ENCODE assay signal across 28 cellular contexts in the genomic region with DNA sequence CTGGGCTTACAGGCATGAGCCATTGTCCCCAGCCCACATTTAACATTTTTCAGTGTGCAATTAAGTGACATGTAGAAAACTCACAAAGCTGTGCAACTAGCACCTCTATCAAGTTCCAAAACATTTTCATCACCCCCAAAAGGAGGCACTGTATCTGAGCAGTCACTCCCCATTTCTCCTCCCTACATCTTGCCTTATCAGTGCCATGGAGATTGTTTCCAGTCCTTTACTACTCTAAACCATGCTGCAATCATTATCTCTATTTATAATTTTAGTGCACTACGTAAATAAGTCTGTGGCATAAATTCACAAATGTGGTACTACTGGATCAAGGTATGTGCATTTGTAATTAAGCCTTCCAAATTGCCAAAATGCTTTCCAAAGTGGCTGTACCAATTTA.
"Had no signal": no experiment of that assay in that cellular context is flagged by ENCODE, and none has a peak within 500 bp of the region (broad histone marks: within the 10 kb centered on the region; RNA-seq: fewer than 3 reads in every experiment).

No MANE protein-coding gene starts in this region.

- ATAC-seq: activated CD8-positive, alpha-beta memory T cell treated with anti-CD3 and anti-CD28 coated beads, Interleukin-2, amount 10 ng/mL, durations not matched to agents 7 days and 5 days; activated CD8-positive, alpha-beta T cell treated with anti-CD3 and anti-CD28 coated beads, Interleukin-2, amount 10 ng/mL, durations not matched to agents 7 days and 5 days; activated naive CD4-positive, alpha-beta T cell treated with anti-CD3 and anti-CD28 coated beads, Interleukin-2, amount 50 U/mL, for 72 hours; activated T-cell treated with anti-CD3 and anti-CD28 coated beads, Interleukin-2, amount 50 U/mL, for 4 hours; gastroesophageal sphincter; T-helper 17 cell; WTC11 had no signal

- DNase-seq: activated CD4-positive, alpha-beta memory T cell treated with anti-CD3 and anti-CD28 coated beads for 36 hours; activated CD4-positive, alpha-beta T cell treated with anti-CD3 and anti-CD28 coated beads for 1 hour; activated CD4-positive, alpha-beta T cell treated with anti-CD3 and anti-CD28 coated beads for 4 hours; activated CD8-positive, alpha-beta memory T cell treated with anti-CD3 and anti-CD28 coated beads, Interleukin-2, amount 10 ng/mL, durations not matched to agents 7 days and 5 days; activated CD8-positive, alpha-beta memory T cell treated with anti-CD3 and anti-CD28 coated beads, Interleukin-2, amount 50 U/mL, for 4 hours; activated CD8-positive, alpha-beta T cell treated with anti-CD3 and anti-CD28 coated beads, Interleukin-2, amount 10 ng/mL, durations not matched to agents 7 days and 5 days; activated gamma-delta T cell; activated naive CD4-positive, alpha-beta T cell; activated naive CD4-positive, alpha-beta T cell treated with anti-CD3 and anti-CD28 coated beads, Interleukin-2, amount 10 ng/mL, durations not matched to agents 7 days and 5 days; activated naive CD8-positive, alpha-beta T cell treated with anti-CD3 and anti-CD28 coated beads, Interleukin-2, amount 10 ng/mL, durations not matched to agents 7 days and 5 days; activated T-cell treated with anti-CD3 and anti-CD28 coated beads, Interleukin-2, amount 50 U/mL, for 4 hours; central memory CD4-positive, alpha-beta T cell; cerebellar nuclear complex; colonic mucosa; effector CD8-positive, alpha-beta T cell; esophagus squamous epithelium; foreskin melanocyte; T-helper 1 cell; T-helper 17 cell had no signal

- H3K4me3 Mint-ChIP-seq: activated CD4-positive, alpha-beta memory T cell treated with anti-CD3 and anti-CD28 coated beads for 36 hours; activated CD8-positive, alpha-beta memory T cell treated with anti-CD3 and anti-CD28 coated beads, Interleukin-2, amount 10 ng/mL, durations not matched to agents 7 days and 5 days; activated CD8-positive, alpha-beta T cell treated with anti-CD3 and anti-CD28 coated beads, Interleukin-2, amount 10 ng/mL, durations not matched to agents 7 days and 5 days; activated naive CD4-positive, alpha-beta T cell treated with anti-CD3 and anti-CD28 coated beads, Interleukin-2, amount 10 ng/mL, durations not matched to agents 7 days and 5 days; activated naive CD8-positive, alpha-beta T cell treated with anti-CD3 and anti-CD28 coated beads, Interleukin-2, amount 10 ng/mL, durations not matched to agents 7 days and 5 days; activated T-cell treated with anti-CD3 and anti-CD28 coated beads, Interleukin-2, amount 50 U/mL, for 4 hours; brain; T-helper 17 cell; T-helper 2 cell treated with Interferon-gamma antibody and Interleukin-4, amounts not matched to agents 5 μg/mL and 100 μg/mL, for 36 hours; WTC11 had no signal

- H3K36me3 ChIP-seq: colonic mucosa had no signal

- H3K9me3 ChIP-seq: ascending aorta, breast epithelium, colonic mucosa, esophagus squamous epithelium, gastroesophageal sphincter had no signal

- H3K27me3 Mint-ChIP-seq: activated CD4-positive, alpha-beta memory T cell treated with anti-CD3 and anti-CD28 coated beads for 36 hours; activated CD8-positive, alpha-beta memory T cell treated with anti-CD3 and anti-CD28 coated beads, Interleukin-2, amount 10 ng/mL, durations not matched to agents 7 days and 5 days; activated naive CD4-positive, alpha-beta T cell treated with anti-CD3 and anti-CD28 coated beads, Interleukin-2, amount 10 ng/mL, durations not matched to agents 7 days and 5 days; activated naive CD8-positive, alpha-beta T cell treated with anti-CD3 and anti-CD28 coated beads, Interleukin-2, amount 10 ng/mL, durations not matched to agents 7 days and 5 days; brain; T-helper 17 cell had no signal

- H3K9me3 Mint-ChIP-seq: activated CD4-positive, alpha-beta memory T cell treated with anti-CD3 and anti-CD28 coated beads for 36 hours; activated naive CD4-positive, alpha-beta T cell treated with anti-CD3 and anti-CD28 coated beads, Interleukin-2, amount 10 ng/mL, durations not matched to agents 7 days and 5 days; activated naive CD4-positive, alpha-beta T cell treated with anti-CD3 and anti-CD28 coated beads, Interleukin-2, amount 50 U/mL, for 72 hours; activated naive CD8-positive, alpha-beta T cell treated with anti-CD3 and anti-CD28 coated beads, Interleukin-2, amount 10 ng/mL, durations not matched to agents 7 days and 5 days; activated T-cell treated with anti-CD3 and anti-CD28 coated beads, Interleukin-2, amount 50 U/mL, for 4 hours; brain; T-helper 2 cell treated with Interferon-gamma antibody and Interleukin-4, amounts not matched to agents 5 μg/mL and 100 μg/mL, for 36 hours; WTC11 had no signal

- H3K27me3 ChIP-seq: ascending aorta, breast epithelium, cardiac muscle cell, colonic mucosa, esophagus squamous epithelium, gastroesophageal sphincter had no signal

- H3K27ac Mint-ChIP-seq: activated CD4-positive, alpha-beta memory T cell treated with anti-CD3 and anti-CD28 coated beads for 36 hours; activated CD8-positive, alpha-beta memory T cell treated with anti-CD3 and anti-CD28 coated beads, Interleukin-2, amount 10 ng/mL, durations not matched to agents 7 days and 5 days; activated CD8-positive, alpha-beta T cell treated with anti-CD3 and anti-CD28 coated beads, Interleukin-2, amount 10 ng/mL, durations not matched to agents 7 days and 5 days; activated naive CD4-positive, alpha-beta T cell treated with anti-CD3 and anti-CD28 coated beads, Interleukin-2, amount 10 ng/mL, durations not matched to agents 7 days and 5 days; activated naive CD4-positive, alpha-beta T cell treated with anti-CD3 and anti-CD28 coated beads, Interleukin-2, amount 50 U/mL, for 72 hours; activated naive CD8-positive, alpha-beta T cell treated with anti-CD3 and anti-CD28 coated beads, Interleukin-2, amount 10 ng/mL, durations not matched to agents 7 days and 5 days; brain; T-helper 17 cell; T-helper 2 cell treated with Interferon-gamma antibody and Interleukin-4, amounts not matched to agents 5 μg/mL and 100 μg/mL, for 36 hours; WTC11 had no signal

- H3K4me1 ChIP-seq: ascending aorta, breast epithelium, colonic mucosa, esophagus squamous epithelium had no signal

- H3K4me3 ChIP-seq: ascending aorta, breast epithelium, cardiac muscle cell, colonic mucosa, esophagus squamous epithelium, gastroesophageal sphincter had no signal

- H3K27ac ChIP-seq: ascending aorta, breast epithelium, cardiac muscle cell, colonic mucosa, epithelial cell of prostate, esophagus squamous epithelium, gastroesophageal sphincter had no signal
